ENCODE assay signal across 10 cellular contexts in genomic region chr12:4879481-4879880, GRCh38. TPM values are rescaled to one million over a fixed set of nuclear protein-coding genes. Genes with fewer than 3 reads are reported as not detected.
"Had no signal": no experiment of that assay in that cellular context is flagged by ENCODE, and none has a peak within 500 bp of the region (broad histone marks: within the 10 kb centered on the region; RNA-seq: fewer than 3 reads in every experiment).

No MANE protein-coding gene starts in this region.

RNA-seq across cellular contexts. Expression of gene KCNA1, which starts 30.2 kb away (rescaled TPM):
- total RNA-seq: activated CD4-positive, alpha-beta memory T cell treated with anti-CD3 and anti-CD28 coated beads for 36 hours; activated CD4-positive, alpha-beta memory T cell treated with anti-CD3 and anti-CD28 coated beads, Interleukin-2, amount 10 ng/mL, durations not matched to agents 7 days and 5 days; activated CD4-positive, alpha-beta T cell treated with anti-CD3 and anti-CD28 coated beads for 36 hours; activated CD4-positive, alpha-beta T cell treated with anti-CD3 and anti-CD28 coated beads, Interleukin-2, amount 10 ng/mL, durations not matched to agents 7 days and 5 days; activated CD8-positive, alpha-beta memory T cell treated with anti-CD3 and anti-CD28 coated beads for 36 hours; activated CD8-positive, alpha-beta memory T cell treated with anti-CD3 and anti-CD28 coated beads, Interleukin-2, amount 10 ng/mL, durations not matched to agents 7 days and 5 days; activated CD8-positive, alpha-beta T cell treated with anti-CD3 and anti-CD28 coated beads for 36 hours; activated CD8-positive, alpha-beta T cell treated with anti-CD3 and anti-CD28 coated beads, Interleukin-2, amount 10 ng/mL, durations not matched to agents 7 days and 5 days; T-helper 17 cell; T-helper 2 cell treated with Interferon-gamma antibody and Interleukin-4, amounts not matched to agents 100 ng/mL and 5 ng/mL, for 36 hours had no signal
